Comparison of ENCODE assay signal across 15 cellular contexts in genomic region chr7:45072131-45073030, GRCh38. TPM values are rescaled to one million over a fixed set of nuclear protein-coding genes. Genes with fewer than 3 reads are reported as not detected.
DNase-seq lines count a peak whose midpoint lies in the region; ATAC-seq, FAIRE-seq and TF ChIP-seq lines count a peak whose summit lies in the region.
"Had no signal": no experiment of that assay in that cellular context is flagged by ENCODE, and none has a peak within 500 bp of the region (broad histone marks: within the 10 kb centered on the region; RNA-seq: fewer than 3 reads in every experiment).

No MANE protein-coding gene starts in this region.

- DNase-seq in BE2C (no peak), H7 (peak; percentile 55), myocyte (ENCODE audit: low read depth) (peak; percentile 60), GM12891 (ENCODE audit: insufficient read length, low spot score) (no peak), ureter (ENCODE audit: low spot score) (no peak)
- DNase-seq in effector memory CD4-positive, alpha-beta T cell: no peak
- DNase-seq: activated B cell treated with CpG ODN at 0.5 μM for 24 hours, mucosa of descending colon, NCI-H187, NCI-H69, right cardiac atrium, stomach had no signal

- peak overlapping the region; percentile 23 for H3K4me3 ChIP-seq in BE2C (ENCODE audit: low read depth, low read length)
- no peak overlapping the region for H3K4me3 ChIP-seq in H7 (ENCODE audit: insufficient read depth, low read depth, low read length)
- no peak overlapping the region for H3K4me3 ChIP-seq in effector memory CD4-positive, alpha-beta T cell (ENCODE audit: insufficient read depth, low read depth, low read length, poor library complexity, severe bottlenecking)
- H3K4me3 ChIP-seq: K562, mucosa of descending colon, stomach had no signal

- TF ChIP-seq POLR2A in GM12891 (IDR thresholded peaks at IDR 0.05; ENCODE audit: low read depth, low read length): no peak

- H3K9me3 ChIP-seq in BE2C: no peaks in the 10 kb centered on the region
- no peaks in the 10 kb centered on the region for H3K9me3 ChIP-seq in effector memory CD4-positive, alpha-beta T cell (ENCODE audit: control insufficient read depth, low read length)
- H3K9me3 ChIP-seq: mucosa of descending colon, stomach had no signal

- no peaks in the 10 kb centered on the region for H3K27me3 ChIP-seq in BE2C
- no peaks in the 10 kb centered on the region for H3K27me3 ChIP-seq in H7 (ENCODE audit: control insufficient read depth, insufficient read depth, low read length)
- no peaks in the 10 kb centered on the region for H3K27me3 ChIP-seq in effector memory CD4-positive, alpha-beta T cell (replicated peaks; ENCODE audit: control insufficient read depth, insufficient read depth, low read length, poor library complexity, severe bottlenecking)
- H3K27me3 ChIP-seq: stomach had no signal

- H3K4me1 ChIP-seq in BE2C: peaks cover 28% of the 10 kb centered on the region
- no peaks in the 10 kb centered on the region for H3K4me1 ChIP-seq in effector memory CD4-positive, alpha-beta T cell (ENCODE audit: control insufficient read depth, insufficient read depth, low read length, poor library complexity, severe bottlenecking)

- peak overlapping the region; percentile 91 for H3K27ac ChIP-seq in angular gyrus (ENCODE audit: low read depth, low read length)
- H3K27ac ChIP-seq in effector memory CD4-positive, alpha-beta T cell (ENCODE audit: insufficient read depth, low read length, poor library complexity, severe bottlenecking): no peak overlapping the region
- H3K27ac ChIP-seq: stomach had no signal

- FAIRE-seq in GM12891 (lab: Jason Lieb, UNC): no peak
- FAIRE-seq: K562 had no signal

- TF ChIP-seq CTCF in BE2C (IDR thresholded peaks at IDR 0.05; ENCODE audit: low read depth, low read length): no peak

- H3K36me3 ChIP-seq in BE2C (peaks cover 8% of the 10 kb centered on the region), H7 (replicated peaks; ENCODE audit: control insufficient read depth, insufficient read depth, low read length) (no peaks in the 10 kb centered on the region; the same call in none of the 2 replicates)
- H3K36me3 ChIP-seq in effector memory CD4-positive, alpha-beta T cell (ENCODE audit: control insufficient read depth, insufficient read depth, low read length): peaks cover 94% of the 10 kb centered on the region

- ATAC-seq in GM19463 (IDR thresholded peaks at IDR 0.05; ENCODE audit: unreplicated experiment): no peak
- ATAC-seq: K562, mucosa of descending colon, right cardiac atrium had no signal

TF ChIP-seq in GM12891, 5 proteins besides CTCF, POLR2A, EP300 and RAD21:
- TF ChIP-seq POLR2AphosphoS5 (IDR thresholded peaks at IDR 0.05; ENCODE audit: low read depth, low read length) (no peak), PAX5 (IDR thresholded peaks at IDR 0.05; ENCODE audit: insufficient read depth, low read length, severe bottlenecking) (no peak)

RNA-seq across cellular contexts. Expression of gene NACAD, which starts 16.4 kb away (rescaled TPM):
- 21.8 TPM for polyA plus RNA-seq in BE2C (2012; ENCODE audit: insufficient read depth, insufficient read length, low read depth)
- 1.5 and 1.7 TPM in 2 replicates for total RNA-seq in H7 (2014; rRNA removed; shearing (Covaris generic))
- total RNA-seq in myocyte (1.2 and 1.6 TPM in 2 replicates), ureter (5.7 TPM)
- polyA plus RNA-seq in myocyte (2012): 5.0 TPM
- polyA plus RNA-seq in GM12891 (2012; ENCODE audit: low read depth, missing spikeins): 0.03 TPM

RNA-seq across cellular contexts. Expression of gene TBRG4, which starts 39.1 kb away (rescaled TPM):
- 221 TPM for polyA plus RNA-seq in BE2C (2012; ENCODE audit: insufficient read depth, insufficient read length, low read depth)
- total RNA-seq in H7 (2014; rRNA removed; shearing (Covaris generic)): 234 and 238 TPM in 2 replicates
- total RNA-seq in myocyte (98.0 and 107 TPM in 2 replicates), ureter (89.4 TPM)
- polyA plus RNA-seq in myocyte (2012): 74.4 TPM
- polyA plus RNA-seq in GM12891 (2012; ENCODE audit: low read depth, missing spikeins): 58.5 TPM

Comparison
In these comparisons a context has a peak if more than half of its experiments do, and no peak if none do; other contexts are left out.
1. DNase-seq: peak in H7 (single experiment) and myocyte (single experiment); none in BE2C (single experiment), effector memory CD4-positive, alpha-beta T cell (0 of 3), GM12891 (single experiment) and ureter (single experiment).